11 cellular contexts compared by ENCODE assay signal in the genomic region with DNA sequence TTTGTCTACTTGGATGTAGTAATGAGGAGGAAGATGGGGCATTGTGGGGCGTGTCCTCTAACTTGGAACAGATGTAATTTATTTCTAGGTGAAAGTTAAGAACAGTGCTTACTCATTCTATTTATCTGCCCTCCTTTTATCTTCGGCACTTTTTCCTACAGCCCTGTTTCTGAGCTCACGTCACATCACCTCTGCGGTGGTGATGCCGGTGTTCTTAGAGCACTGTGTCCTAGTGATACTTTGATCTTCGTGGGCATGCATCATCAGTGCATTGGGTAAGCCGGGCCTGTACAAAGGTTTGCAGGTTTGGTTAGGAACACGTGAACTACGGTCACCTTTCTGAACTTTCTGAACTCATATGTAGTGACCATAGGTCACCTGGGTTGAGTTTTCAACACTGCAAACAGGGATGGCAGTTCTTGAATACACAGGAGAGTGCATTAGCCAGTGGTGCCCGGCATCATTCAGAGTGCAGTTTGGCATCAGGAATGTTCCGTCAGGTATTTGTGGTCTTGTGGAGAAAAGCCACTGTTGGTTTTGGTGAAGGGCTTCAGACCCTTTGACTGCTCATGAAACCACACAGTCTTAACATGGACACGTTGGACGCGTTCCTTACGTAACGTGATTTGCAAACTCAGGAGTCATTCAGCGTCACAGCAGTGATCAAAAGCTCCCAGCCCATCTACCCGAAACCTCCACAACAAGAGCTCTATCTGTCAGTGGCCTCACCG. TPM values are rescaled to one million over a fixed set of nuclear protein-coding genes. Genes with fewer than 3 reads are reported as not detected.
DNase-seq lines count a peak whose midpoint lies in the region; ATAC-seq and TF ChIP-seq lines count a peak whose summit lies in the region.
"Had no signal": no experiment of that assay in that cellular context is flagged by ENCODE, and none has a peak within 500 bp of the region (broad histone marks: within the 10 kb centered on the region; RNA-seq: fewer than 3 reads in every experiment).

No MANE protein-coding gene starts in this region.

- H3K27me3 ChIP-seq in CD8-positive, alpha-beta T cell (ENCODE audit: insufficient read depth, low read length) = no peaks in the 10 kb centered on the region
- H3K27me3 ChIP-seq: ovary had no signal

- no peaks in the 10 kb centered on the region for H3K9me3 ChIP-seq in CD8-positive, alpha-beta T cell (ENCODE audit: low read length)
- H3K9me3 ChIP-seq: ovary had no signal

- CTCF ChIA-PET in CD8-positive, alpha-beta T cell (lab: Charles Lee) = no interaction called here

- H3K36me3 Mint-ChIP-seq in CD8-positive, alpha-beta T cell = peaks cover 26% of the 10 kb centered on the region
- no peaks in the 10 kb centered on the region for H3K36me3 Mint-ChIP-seq in neural crest cell (ENCODE audit: low read depth)

- H3K4me3 Mint-ChIP-seq in CD8-positive, alpha-beta T cell = no peak overlapping the region
- H3K4me3 Mint-ChIP-seq in neural crest cell = no peak overlapping the region
- H3K4me3 Mint-ChIP-seq: activated naive CD8-positive, alpha-beta T cell had no signal

- no peak for TF ChIP-seq CTCF in CD8-positive, alpha-beta T cell (IDR thresholded peaks at IDR 0.05)
- TF ChIP-seq CTCF in neural crest cell (conservative IDR thresholded peaks at IDR 0.05) = no peak

- no peak overlapping the region for H3K4me3 ChIP-seq in CD8-positive, alpha-beta T cell (ENCODE audit: low read depth, low read length)
- H3K4me3 ChIP-seq: ovary had no signal

- H3K4me1 Mint-ChIP-seq in CD8-positive, alpha-beta T cell (ENCODE audit: low read depth) = peaks cover 43% of the 10 kb centered on the region
- H3K4me1 Mint-ChIP-seq in neural crest cell = peaks cover 38% of the 10 kb centered on the region

- H3K4me1 ChIP-seq in CD8-positive, alpha-beta T cell (ENCODE audit: insufficient read depth, low read length) = peaks cover 16% of the 10 kb centered on the region

- H3K27ac Mint-ChIP-seq in CD8-positive, alpha-beta T cell = no peak overlapping the region
- H3K27ac Mint-ChIP-seq in neural crest cell (ENCODE audit: unreplicated experiment) = peak overlapping the region; percentile 12
- H3K27ac Mint-ChIP-seq: activated naive CD8-positive, alpha-beta T cell had no signal

- no peak overlapping the region for H3K27ac ChIP-seq in CD8-positive, alpha-beta T cell (ENCODE audit: low read depth, low read length)
- H3K27ac ChIP-seq: ovary had no signal

- no peaks in the 10 kb centered on the region for H3K9me3 Mint-ChIP-seq in CD8-positive, alpha-beta T cell
- H3K9me3 Mint-ChIP-seq in neural crest cell = no peaks in the 10 kb centered on the region

- POLR2A ChIA-PET in CD8-positive, alpha-beta T cell (lab: Charles Lee) = interaction anchor here (1.1 kb wide), 1 partner anchor 42 kb away, joined by 3 read pairs; the partner anchor contains the start of gene RHBDD2

- no peaks in the 10 kb centered on the region for H3K27me3 Mint-ChIP-seq in CD8-positive, alpha-beta T cell (ENCODE audit: low read depth)
- no peaks in the 10 kb centered on the region for H3K27me3 Mint-ChIP-seq in neural crest cell (ENCODE audit: low read depth)
- H3K27me3 Mint-ChIP-seq: activated naive CD8-positive, alpha-beta T cell had no signal

- intact Hi-C loops in CD8-positive, alpha-beta T cell (cut with DNase I, micrococcal nuclease) = loop anchor here in 1 of 2 experiments (5.0 kb wide), 1 partner anchor 57 kb away; no protein-coding TSS in a partner anchor
- intact Hi-C loops in head of caudate nucleus (cut with DNase I) = no loop called here

- peak in 2 of 7 experiments; percentile 11 to 33 for DNase-seq in CD8-positive, alpha-beta T cell
- peak; percentile 33 to 46 for DNase-seq in activated CD4-positive, alpha-beta T cell treated with anti-CD3 and anti-CD28 coated beads for 4 hours
- DNase-seq in neural crest cell (ENCODE audit: low read depth, low spot score) (no peak), inferior parietal cortex (ENCODE audit: extremely low spot score) (no peak), head of caudate nucleus (no peak)
- DNase-seq: kidney glomerular epithelial cell, ovary had no signal

- peak; percentile 44 for ATAC-seq in CD8-positive, alpha-beta T cell
- ATAC-seq in esophagus mucosa = peak; percentile 76
- no peak for ATAC-seq in HG03354 (IDR thresholded peaks at IDR 0.05; ENCODE audit: poor library complexity, severe bottlenecking, unreplicated experiment)
- no peak for ATAC-seq in GM19452 (IDR thresholded peaks at IDR 0.05; ENCODE audit: unreplicated experiment)

- no peaks in the 10 kb centered on the region for H3K36me3 ChIP-seq in CD8-positive, alpha-beta T cell (ENCODE audit: insufficient read depth, low read length)
- H3K36me3 ChIP-seq: ovary had no signal

RNA-seq across cellular contexts. Expression of gene POR, which starts 5.6 kb away (rescaled TPM):
- total RNA-seq in CD8-positive, alpha-beta T cell = 10 to 100 TPM; 64.4 to 66.7 TPM
- total RNA-seq in esophagus mucosa (137 TPM), neural crest cell (123 and 126 TPM in 2 replicates)

RNA-seq across cellular contexts. Expression of gene RHBDD2, which starts 41.8 kb away (rescaled TPM):
- total RNA-seq in CD8-positive, alpha-beta T cell = 100 to 1,000 TPM; 167 to 173 TPM
- total RNA-seq in esophagus mucosa (37.5 TPM), neural crest cell (80.2 and 80.5 TPM in 2 replicates)

Comparison
In these comparisons a context has a peak if more than half of its experiments do, and no peak if none do; other contexts are left out.
1. ATAC-seq: peak in CD8-positive, alpha-beta T cell (single experiment) and esophagus mucosa (single experiment); none in HG03354 (single experiment) and GM19452 (single experiment).
2. DNase-seq: peak in activated CD4-positive, alpha-beta T cell treated with anti-CD3 and anti-CD28 coated beads for 4 hours (2 of 2); none in neural crest cell (single experiment), inferior parietal cortex (single experiment) and head of caudate nucleus (0 of 42).